In the genomic region with DNA sequence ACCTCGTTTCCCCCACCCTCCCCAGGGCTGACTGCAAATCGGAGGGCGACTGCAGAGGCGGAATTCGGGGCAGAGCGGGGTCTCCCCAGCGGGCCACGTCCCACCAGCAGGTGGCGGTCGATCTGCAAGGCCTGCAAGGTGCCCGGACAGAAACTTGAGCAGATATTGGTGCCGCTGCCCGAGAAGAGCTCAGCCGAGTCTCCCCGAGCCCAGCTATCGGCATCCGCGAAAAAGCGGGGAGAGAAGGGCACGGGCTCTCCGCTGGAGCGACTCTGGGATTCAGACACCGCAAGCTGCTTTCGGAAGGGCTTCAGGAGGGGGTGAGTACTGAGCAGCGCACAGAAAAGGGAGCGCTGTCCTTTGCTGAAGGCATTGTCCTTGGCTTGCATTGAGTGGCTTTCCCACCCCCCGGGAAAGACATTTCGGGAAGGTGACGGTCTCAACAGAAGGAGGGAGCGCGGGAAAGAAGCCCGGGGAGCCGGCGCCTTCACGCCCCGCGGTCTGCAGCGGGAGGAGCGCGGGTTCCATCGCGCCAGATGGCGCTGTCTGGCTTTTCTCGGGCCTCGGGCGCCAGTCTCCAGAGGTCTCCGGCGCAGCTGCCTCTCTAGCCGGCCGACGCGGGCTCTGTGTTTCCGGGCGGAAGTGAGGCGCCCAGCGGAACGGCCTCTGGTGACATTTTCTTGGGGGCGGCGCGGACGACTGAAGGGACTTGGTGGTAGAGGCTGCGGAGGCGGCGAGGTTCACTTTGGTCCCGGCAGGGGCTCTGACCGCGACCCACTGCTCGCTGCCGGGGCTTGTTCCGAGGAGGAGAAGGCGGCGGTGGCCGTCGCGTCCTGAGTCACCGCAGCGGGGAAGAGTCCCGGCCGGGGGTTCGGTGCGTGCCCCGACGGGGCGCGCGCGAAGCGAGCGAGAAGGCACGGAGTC, we compare ENCODE assay signal across 1 cellular context.
TF ChIP-seq lines count a peak whose summit lies in the region.

No MANE protein-coding gene starts in this region.

TF ChIP-seq in K562, 482 proteins besides CTCF, POLR2A, EP300 and RAD21 (continued from another document and continues in another):
- TF ChIP-seq, protein P1, sequence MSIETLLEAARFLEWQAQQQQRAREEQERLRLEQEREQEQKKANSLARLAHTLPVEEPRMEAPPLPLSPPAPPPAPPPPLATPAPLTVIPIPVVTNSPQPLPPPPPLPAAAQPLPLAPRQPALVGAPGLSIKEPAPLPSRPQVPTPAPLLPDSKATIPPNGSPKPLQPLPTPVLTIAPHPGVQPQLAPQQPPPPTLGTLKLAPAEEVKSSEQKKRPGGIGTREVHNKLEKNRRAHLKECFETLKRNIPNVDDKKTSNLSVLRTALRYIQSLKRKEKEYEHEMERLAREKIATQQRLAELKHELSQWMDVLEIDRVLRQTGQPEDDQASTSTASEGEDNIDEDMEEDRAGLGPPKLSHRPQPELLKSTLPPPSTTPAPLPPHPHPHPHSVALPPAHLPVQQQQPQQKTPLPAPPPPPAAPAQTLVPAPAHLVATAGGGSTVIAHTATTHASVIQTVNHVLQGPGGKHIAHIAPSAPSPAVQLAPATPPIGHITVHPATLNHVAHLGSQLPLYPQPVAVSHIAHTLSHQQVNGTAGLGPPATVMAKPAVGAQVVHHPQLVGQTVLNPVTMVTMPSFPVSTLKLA (conservative IDR thresholded peaks at IDR 0.05), result peak; percentile 50 to 81; a peak in 2 of 4 replicates
- TF ChIP-seq DMBX1 (CRISPR knock-in tag; IDR thresholded peaks at IDR 0.05; ENCODE audit: borderline replicate concordance), result no peak; the same call in 1 of the 2 replicates
- no peak for TF ChIP-seq FOXM1 (IDR thresholded peaks at IDR 0.05; ENCODE audit: low read depth)
- TF ChIP-seq FOXM1 (CRISPR knock-in tag; IDR thresholded peaks at IDR 0.05; ENCODE audit: low read depth), result no peak
- no peak for TF ChIP-seq TFAM (CRISPR knock-in tag; conservative IDR thresholded peaks at IDR 0.05)
- TF ChIP-seq ZBTB1 (CRISPR knock-in tag; IDR thresholded peaks at IDR 0.05; ENCODE audit: borderline replicate concordance, low read depth), result no peak
- no peak for TF ChIP-seq ZSCAN32 (CRISPR knock-in tag; IDR thresholded peaks at IDR 0.05)
- no peak for TF ChIP-seq ZNF354B (CRISPR knock-in tag; IDR thresholded peaks at IDR 0.05)
- 0 out of 2 replicates have a peak, but pooled peaks have one; percentile 26 for TF ChIP-seq ZC3H4 (CRISPR knock-in tag; IDR thresholded peaks at IDR 0.05; ENCODE audit: borderline replicate concordance)
- TF ChIP-seq ETV5 (CRISPR knock-in tag; IDR thresholded peaks at IDR 0.05; ENCODE audit: low read depth), result peak; percentile 40; the same call in 1 of the 2 replicates
- TF ChIP-seq ZNF282 (CRISPR knock-in tag; IDR thresholded peaks at IDR 0.05), result no peak
- no peak for TF ChIP-seq SMARCC2 (IDR thresholded peaks at IDR 0.05; ENCODE audit: low read depth)
- TF ChIP-seq MEF2A (IDR thresholded peaks at IDR 0.05; ENCODE audit: control insufficient read depth, low read depth, low read length), result no peak
- no peak for TF ChIP-seq KAT2B (IDR thresholded peaks at IDR 0.05; ENCODE audit: low read depth, low read length)
- TF ChIP-seq CTBP1 (IDR thresholded peaks at IDR 0.05; ENCODE audit: borderline replicate concordance), result peak; percentile 36; the same call in 1 of the 2 replicates
- TF ChIP-seq KDM4B (IDR thresholded peaks at IDR 0.05; ENCODE audit: borderline replicate concordance in 2 of 2, low read depth in 1 of 2), result peak in 1 of 2 experiments; percentile 31; a peak in 1 of 4 replicates
- TF ChIP-seq, protein P2, sequence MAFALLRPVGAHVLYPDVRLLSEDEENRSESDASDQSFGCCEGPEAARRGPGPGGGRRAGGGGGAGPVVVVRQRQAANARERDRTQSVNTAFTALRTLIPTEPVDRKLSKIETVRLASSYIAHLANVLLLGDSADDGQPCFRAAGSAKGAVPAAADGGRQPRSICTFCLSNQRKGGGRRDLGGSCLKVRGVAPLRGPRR (CRISPR knock-in tag; IDR thresholded peaks at IDR 0.05), result no peak
- TF ChIP-seq RUNX1 (IDR thresholded peaks at IDR 0.05; ENCODE audit: low read depth), result no peak
- no peak for TF ChIP-seq PHB2 (IDR thresholded peaks at IDR 0.05; ENCODE audit: low read depth)
- TF ChIP-seq ZNF121 (CRISPR knock-in tag; conservative IDR thresholded peaks at IDR 0.05), result no peak
- TF ChIP-seq ILF3 (IDR thresholded peaks at IDR 0.05; ENCODE audit: borderline replicate concordance), result no peak; the same call in 1 of the 2 replicates
- TF ChIP-seq, protein P3, sequence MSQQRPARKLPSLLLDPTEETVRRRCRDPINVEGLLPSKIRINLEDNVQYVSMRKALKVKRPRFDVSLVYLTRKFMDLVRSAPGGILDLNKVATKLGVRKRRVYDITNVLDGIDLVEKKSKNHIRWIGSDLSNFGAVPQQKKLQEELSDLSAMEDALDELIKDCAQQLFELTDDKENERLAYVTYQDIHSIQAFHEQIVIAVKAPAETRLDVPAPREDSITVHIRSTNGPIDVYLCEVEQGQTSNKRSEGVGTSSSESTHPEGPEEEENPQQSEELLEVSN (IDR thresholded peaks at IDR 0.05; ENCODE audit: borderline replicate concordance in 1 of 2, extremely low read depth in 1 of 2, insufficient read depth in 1 of 2, insufficient read length in 1 of 2, low read depth in 1 of 2, low read length in 1 of 2, poor library complexity in 1 of 2, severe bottlenecking in 1 of 2), result peak; percentile 59 to 88
- TF ChIP-seq CREB1 (IDR thresholded peaks at IDR 0.05), result peak; percentile 21; the same call in 1 of the 2 replicates
- no peak for TF ChIP-seq CREB1 (CRISPR knock-in tag; IDR thresholded peaks at IDR 0.05)
- TF ChIP-seq, protein P4, sequence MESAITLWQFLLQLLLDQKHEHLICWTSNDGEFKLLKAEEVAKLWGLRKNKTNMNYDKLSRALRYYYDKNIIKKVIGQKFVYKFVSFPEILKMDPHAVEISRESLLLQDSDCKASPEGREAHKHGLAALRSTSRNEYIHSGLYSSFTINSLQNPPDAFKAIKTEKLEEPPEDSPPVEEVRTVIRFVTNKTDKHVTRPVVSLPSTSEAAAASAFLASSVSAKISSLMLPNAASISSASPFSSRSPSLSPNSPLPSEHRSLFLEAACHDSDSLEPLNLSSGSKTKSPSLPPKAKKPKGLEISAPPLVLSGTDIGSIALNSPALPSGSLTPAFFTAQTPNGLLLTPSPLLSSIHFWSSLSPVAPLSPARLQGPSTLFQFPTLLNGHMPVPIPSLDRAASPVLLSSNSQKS (CRISPR knock-in tag; IDR thresholded peaks at IDR 0.05), result no peak
- TF ChIP-seq SAFB2 (IDR thresholded peaks at IDR 0.05; ENCODE audit: borderline replicate concordance, low read depth, low read length, severe bottlenecking), result no peak
- TF ChIP-seq ZNF830 (CRISPR knock-in tag; IDR thresholded peaks at IDR 0.05), result no peak
- TF ChIP-seq NR2C2 (CRISPR knock-in tag; IDR thresholded peaks at IDR 0.05), result no peak
- TF ChIP-seq NR2C2 (tag; IDR thresholded peaks at IDR 0.05), result peak; percentile 69; the same call in 1 of the 2 replicates
- TF ChIP-seq GATAD2B (IDR thresholded peaks at IDR 0.05; ENCODE audit: borderline replicate concordance), result no peak
- TF ChIP-seq FOXK2 (conservative IDR thresholded peaks at IDR 0.05 in 1 of 2, IDR thresholded peaks at IDR 0.05 in 1 of 2; ENCODE audit: low read depth in 2 of 2), result 0 out of 4 replicates have a peak, but pooled peaks of 1 of the 2 experiments have one; percentile 29
- TF ChIP-seq, protein P5, sequence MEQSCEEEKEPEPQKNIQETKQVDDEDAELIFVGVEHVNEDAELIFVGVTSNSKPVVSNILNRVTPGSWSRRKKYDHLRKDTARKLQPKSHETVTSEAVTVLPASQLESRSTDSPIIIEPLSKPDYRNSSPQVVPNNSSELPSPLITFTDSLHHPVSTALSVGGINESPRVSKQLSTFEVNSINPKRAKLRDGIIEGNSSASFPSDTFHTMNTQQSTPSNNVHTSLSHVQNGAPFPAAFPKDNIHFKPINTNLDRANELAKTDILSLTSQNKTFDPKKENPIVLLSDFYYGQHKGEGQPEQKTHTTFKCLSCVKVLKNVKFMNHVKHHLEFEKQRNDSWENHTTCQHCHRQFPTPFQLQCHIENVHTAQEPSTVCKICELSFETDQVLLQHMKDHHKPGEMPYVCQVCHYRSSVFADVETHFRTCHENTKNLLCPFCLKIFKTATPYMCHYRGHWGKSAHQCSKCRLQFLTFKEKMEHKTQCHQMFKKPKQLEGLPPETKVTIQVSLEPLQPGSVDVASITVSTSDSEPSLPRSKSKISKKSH (CRISPR knock-in tag; IDR thresholded peaks at IDR 0.05), result no peak
- no peak for TF ChIP-seq JUNB (CRISPR knock-in tag; conservative IDR thresholded peaks at IDR 0.05)
- TF ChIP-seq MED1 (CRISPR knock-in tag; IDR thresholded peaks at IDR 0.05; ENCODE audit: borderline replicate concordance), result no peak
- TF ChIP-seq, protein P6, sequence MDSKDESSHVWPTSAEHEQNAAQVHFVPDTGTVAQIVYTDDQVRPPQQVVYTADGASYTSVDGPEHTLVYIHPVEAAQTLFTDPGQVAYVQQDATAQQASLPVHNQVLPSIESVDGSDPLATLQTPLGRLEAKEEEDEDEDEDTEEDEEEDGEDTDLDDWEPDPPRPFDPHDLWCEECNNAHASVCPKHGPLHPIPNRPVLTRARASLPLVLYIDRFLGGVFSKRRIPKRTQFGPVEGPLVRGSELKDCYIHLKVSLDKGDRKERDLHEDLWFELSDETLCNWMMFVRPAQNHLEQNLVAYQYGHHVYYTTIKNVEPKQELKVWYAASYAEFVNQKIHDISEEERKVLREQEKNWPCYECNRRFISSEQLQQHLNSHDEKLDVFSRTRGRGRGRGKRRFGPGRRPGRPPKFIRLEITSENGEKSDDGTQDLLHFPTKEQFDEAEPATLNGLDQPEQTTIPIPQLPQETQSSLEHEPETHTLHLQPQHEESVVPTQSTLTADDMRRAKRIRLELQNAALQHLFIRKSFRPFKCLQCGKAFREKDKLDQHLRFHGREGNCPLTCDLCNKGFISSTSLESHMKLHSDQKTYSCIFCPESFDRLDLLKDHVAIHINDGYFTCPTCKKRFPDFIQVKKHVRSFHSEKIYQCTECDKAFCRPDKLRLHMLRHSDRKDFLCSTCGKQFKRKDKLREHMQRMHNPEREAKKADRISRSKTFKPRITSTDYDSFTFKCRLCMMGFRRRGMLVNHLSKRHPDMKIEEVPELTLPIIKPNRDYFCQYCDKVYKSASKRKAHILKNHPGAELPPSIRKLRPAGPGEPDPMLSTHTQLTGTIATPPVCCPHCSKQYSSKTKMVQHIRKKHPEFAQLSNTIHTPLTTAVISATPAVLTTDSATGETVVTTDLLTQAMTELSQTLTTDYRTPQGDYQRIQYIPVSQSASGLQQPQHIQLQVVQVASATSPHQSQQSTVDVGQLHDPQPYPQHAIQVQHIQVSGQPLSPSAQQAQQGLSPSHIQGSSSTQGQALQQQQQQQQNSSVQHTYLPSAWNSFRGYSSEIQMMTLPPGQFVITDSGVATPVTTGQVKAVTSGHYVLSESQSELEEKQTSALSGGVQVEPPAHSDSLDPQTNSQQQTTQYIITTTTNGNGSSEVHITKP (IDR thresholded peaks at IDR 0.05; ENCODE audit: partially characterized antibody), result peak; percentile 13
- TF ChIP-seq SAFB (IDR thresholded peaks at IDR 0.05; ENCODE audit: borderline replicate concordance, low read depth, low read length), result no peak
- no peak for TF ChIP-seq NCOA4 (IDR thresholded peaks at IDR 0.05; ENCODE audit: partially characterized antibody)
- TF ChIP-seq ZNF431 (CRISPR knock-in tag; IDR thresholded peaks at IDR 0.05), result no peak
- TF ChIP-seq SMAD2 (IDR thresholded peaks at IDR 0.05; ENCODE audit: low read depth, low read length), result no peak
- TF ChIP-seq, protein P7, sequence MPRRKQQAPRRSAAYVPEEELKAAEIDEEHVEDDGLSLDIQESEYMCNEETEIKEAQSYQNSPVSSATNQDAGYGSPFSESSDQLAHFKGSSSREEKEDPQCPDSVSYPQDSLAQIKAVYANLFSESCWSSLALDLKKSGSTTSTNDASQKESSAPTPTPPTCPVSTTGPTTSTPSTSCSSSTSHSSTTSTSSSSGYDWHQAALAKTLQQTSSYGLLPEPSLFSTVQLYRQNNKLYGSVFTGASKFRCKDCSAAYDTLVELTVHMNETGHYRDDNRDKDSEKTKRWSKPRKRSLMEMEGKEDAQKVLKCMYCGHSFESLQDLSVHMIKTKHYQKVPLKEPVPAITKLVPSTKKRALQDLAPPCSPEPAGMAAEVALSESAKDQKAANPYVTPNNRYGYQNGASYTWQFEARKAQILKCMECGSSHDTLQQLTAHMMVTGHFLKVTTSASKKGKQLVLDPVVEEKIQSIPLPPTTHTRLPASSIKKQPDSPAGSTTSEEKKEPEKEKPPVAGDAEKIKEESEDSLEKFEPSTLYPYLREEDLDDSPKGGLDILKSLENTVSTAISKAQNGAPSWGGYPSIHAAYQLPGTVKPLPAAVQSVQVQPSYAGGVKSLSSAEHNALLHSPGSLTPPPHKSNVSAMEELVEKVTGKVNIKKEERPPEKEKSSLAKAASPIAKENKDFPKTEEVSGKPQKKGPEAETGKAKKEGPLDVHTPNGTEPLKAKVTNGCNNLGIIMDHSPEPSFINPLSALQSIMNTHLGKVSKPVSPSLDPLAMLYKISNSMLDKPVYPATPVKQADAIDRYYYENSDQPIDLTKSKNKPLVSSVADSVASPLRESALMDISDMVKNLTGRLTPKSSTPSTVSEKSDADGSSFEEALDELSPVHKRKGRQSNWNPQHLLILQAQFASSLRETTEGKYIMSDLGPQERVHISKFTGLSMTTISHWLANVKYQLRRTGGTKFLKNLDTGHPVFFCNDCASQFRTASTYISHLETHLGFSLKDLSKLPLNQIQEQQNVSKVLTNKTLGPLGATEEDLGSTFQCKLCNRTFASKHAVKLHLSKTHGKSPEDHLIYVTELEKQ (CRISPR knock-in tag; IDR thresholded peaks at IDR 0.05), result no peak
- TF ChIP-seq BACH1 (tag; IDR thresholded peaks at IDR 0.05), result no peak
- TF ChIP-seq, protein P8, sequence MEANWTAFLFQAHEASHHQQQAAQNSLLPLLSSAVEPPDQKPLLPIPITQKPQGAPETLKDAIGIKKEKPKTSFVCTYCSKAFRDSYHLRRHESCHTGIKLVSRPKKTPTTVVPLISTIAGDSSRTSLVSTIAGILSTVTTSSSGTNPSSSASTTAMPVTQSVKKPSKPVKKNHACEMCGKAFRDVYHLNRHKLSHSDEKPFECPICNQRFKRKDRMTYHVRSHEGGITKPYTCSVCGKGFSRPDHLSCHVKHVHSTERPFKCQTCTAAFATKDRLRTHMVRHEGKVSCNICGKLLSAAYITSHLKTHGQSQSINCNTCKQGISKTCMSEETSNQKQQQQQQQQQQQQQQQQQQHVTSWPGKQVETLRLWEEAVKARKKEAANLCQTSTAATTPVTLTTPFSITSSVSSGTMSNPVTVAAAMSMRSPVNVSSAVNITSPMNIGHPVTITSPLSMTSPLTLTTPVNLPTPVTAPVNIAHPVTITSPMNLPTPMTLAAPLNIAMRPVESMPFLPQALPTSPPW (CRISPR knock-in tag; IDR thresholded peaks at IDR 0.05), result no peak
- peak; percentile 91 for TF ChIP-seq SP2 (IDR thresholded peaks at IDR 0.05; ENCODE audit: extremely low read depth, low read depth, low read length, poor library complexity, severe bottlenecking)
- no peak for TF ChIP-seq ELF4 (CRISPR knock-in tag; IDR thresholded peaks at IDR 0.05)
- TF ChIP-seq, protein P9, sequence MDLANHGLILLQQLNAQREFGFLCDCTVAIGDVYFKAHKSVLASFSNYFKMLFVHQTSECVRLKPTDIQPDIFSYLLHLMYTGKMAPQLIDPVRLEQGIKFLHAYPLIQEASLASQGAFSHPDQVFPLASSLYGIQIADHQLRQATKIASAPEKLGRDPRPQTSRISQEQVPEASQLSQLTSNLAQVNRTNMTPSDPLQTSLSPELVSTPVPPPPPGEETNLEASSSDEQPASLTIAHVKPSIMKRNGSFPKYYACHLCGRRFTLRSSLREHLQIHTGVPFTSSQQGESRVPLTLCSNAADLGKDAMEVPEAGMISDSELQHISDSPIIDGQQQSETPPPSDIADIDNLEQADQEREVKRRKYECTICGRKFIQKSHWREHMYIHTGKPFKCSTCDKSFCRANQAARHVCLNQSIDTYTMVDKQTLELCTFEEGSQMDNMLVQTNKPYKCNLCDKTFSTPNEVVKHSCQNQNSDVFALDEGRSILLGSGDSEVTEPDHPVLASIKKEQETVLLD (IDR thresholded peaks at IDR 0.05), result peak; percentile 58
- TF ChIP-seq ZFP1 (CRISPR knock-in tag; IDR thresholded peaks at IDR 0.05), result no peak
- no peak for TF ChIP-seq HMGN3 (IDR thresholded peaks at IDR 0.05; ENCODE audit: borderline replicate concordance, extremely low read depth, insufficient read length, low read depth, low read length)
